10 cellular contexts compared by ENCODE assay signal in genomic region chr2:239308696-239309397, GRCh38.
DNase-seq lines count a peak whose midpoint lies in the region; ATAC-seq and TF ChIP-seq lines count a peak whose summit lies in the region.
"Had no signal": no experiment of that assay in that cellular context is flagged by ENCODE, and none has a peak within 500 bp of the region (broad histone marks: within the 10 kb centered on the region; RNA-seq: fewer than 3 reads in every experiment).

No MANE protein-coding gene starts in this region.

- H3K36me3 ChIP-seq in SJSA1: no peaks in the 10 kb centered on the region
- H3K36me3 ChIP-seq in endodermal cell (ENCODE audit: control insufficient read depth, insufficient read depth, low read length): no peaks in the 10 kb centered on the region
- H3K36me3 ChIP-seq in tibial artery: no peaks in the 10 kb centered on the region
- H3K36me3 ChIP-seq in Caco-2 (ENCODE audit: control insufficient read depth, insufficient read depth, low read length): no peaks in the 10 kb centered on the region

- H3K27ac ChIP-seq in SJSA1: peak overlapping the region; percentile 68
- no peak overlapping the region for H3K27ac ChIP-seq in endodermal cell (ENCODE audit: low read depth, low read length)
- H3K27ac ChIP-seq in tibial artery: peak overlapping the region; percentile 24 to 41

- H3K4me1 Mint-ChIP-seq in endodermal cell (peaks cover 21% of the 10 kb centered on the region), mesothelial cell of epicardium (peaks cover 42% of the 10 kb centered on the region), Caco-2 (ENCODE audit: low read depth, unreplicated experiment) (peaks cover 5% of the 10 kb centered on the region)

- ATAC-seq in GM21619 (IDR thresholded peaks at IDR 0.05; ENCODE audit: unreplicated experiment) (no peak), GM18870 (IDR thresholded peaks at IDR 0.05; ENCODE audit: unreplicated experiment) (no peak)
- ATAC-seq: left colon had no signal

- H3K27me3 Mint-ChIP-seq in endodermal cell (ENCODE audit: insufficient read depth): no peaks in the 10 kb centered on the region
- no peaks in the 10 kb centered on the region for H3K27me3 Mint-ChIP-seq in mesothelial cell of epicardium (ENCODE audit: low read depth)
- no peaks in the 10 kb centered on the region for H3K27me3 Mint-ChIP-seq in Caco-2 (ENCODE audit: insufficient read depth, unreplicated experiment)

- H3K9ac ChIP-seq in endodermal cell (ENCODE audit: extremely low read depth, low read length, poor library complexity, severe bottlenecking): no peak overlapping the region

- CTCF ChIA-PET in Caco-2 (lab: Charles Lee): no interaction called here

- peak overlapping the region; percentile 34 for H3K4me3 ChIP-seq in SJSA1
- H3K4me3 ChIP-seq in endodermal cell (ENCODE audit: low read length): no peak overlapping the region
- H3K4me3 ChIP-seq in tibial artery: peak overlapping the region; percentile 17 to 36
- no peak overlapping the region for H3K4me3 ChIP-seq in Caco-2 (ENCODE audit: low read depth, low read length)

- H3K4me3 Mint-ChIP-seq in endodermal cell (no peak overlapping the region), mesothelial cell of epicardium (peak overlapping the region; percentile 55), Caco-2 (ENCODE audit: unreplicated experiment) (no peak overlapping the region)

- POLR2A ChIA-PET in Caco-2 (lab: Charles Lee): no interaction called here

- H3K27me3 ChIP-seq in SJSA1 (replicated peaks): no peaks in the 10 kb centered on the region
- H3K27me3 ChIP-seq in endodermal cell (ENCODE audit: control insufficient read depth, insufficient read depth, low read length, poor library complexity, severe bottlenecking): no peaks in the 10 kb centered on the region
- H3K27me3 ChIP-seq in tibial artery: no peaks in the 10 kb centered on the region
- no peaks in the 10 kb centered on the region for H3K27me3 ChIP-seq in Caco-2 (replicated peaks; ENCODE audit: control insufficient read depth, insufficient read depth, low read length)

- WGBS in endodermal cell (ENCODE audit: insufficient coverage in 1 of 2, insufficient read length in 1 of 2), 2 experiments: 93% methylated on average over 24 to 32 of the region's 32 CpGs

- intact Hi-C loops in tibial artery (cut with DNase I; ENCODE audit: low total_unique reads) (no loop called here), Caco-2 (cut with micrococcal nuclease; ENCODE audit: unreplicated experiment) (no loop called here)

- BruUV-seq in Caco-2 (replicated peaks; lab: Mats Ljungman, UMichigan): no TSS peak

- H3K36me3 Mint-ChIP-seq in endodermal cell (ENCODE audit: low read depth) (peaks cover under 1% of the 10 kb centered on the region), mesothelial cell of epicardium (peaks cover 3% of the 10 kb centered on the region), Caco-2 (ENCODE audit: insufficient read depth, unreplicated experiment) (no peaks in the 10 kb centered on the region)

- peak overlapping the region; percentile 78 for H3K27ac Mint-ChIP-seq in endodermal cell
- H3K27ac Mint-ChIP-seq in mesothelial cell of epicardium: peak overlapping the region; percentile 95
- no peak overlapping the region for H3K27ac Mint-ChIP-seq in Caco-2 (ENCODE audit: unreplicated experiment)

- DNase-seq in SJSA1 (ENCODE audit: low read depth in 1 of 2, low spot score in 2 of 2) (peak; percentile 66 to 74), endodermal cell (peak; percentile 49), mesothelial cell of epicardium (ENCODE audit: low spot score in 2 of 2, unreplicated experiment in 2 of 2) (no peak), tibial artery (peak; percentile 54 to 69), Caco-2 (no peak), NCI-H774 (lab: John Stamatoyannopoulos, UW) (no peak)
- DNase-seq: NCI-H146 had no signal

- H3K9me3 ChIP-seq in SJSA1 (replicated peaks) (no peaks in the 10 kb centered on the region), endodermal cell (ENCODE audit: control insufficient read depth, low read length) (no peaks in the 10 kb centered on the region), tibial artery (no peaks in the 10 kb centered on the region), Caco-2 (no peaks in the 10 kb centered on the region)

- H3K4me1 ChIP-seq in SJSA1 (replicated peaks) (peaks cover 19% of the 10 kb centered on the region), endodermal cell (ENCODE audit: control insufficient read depth, insufficient read depth, low read length) (peaks cover 7% of the 10 kb centered on the region), tibial artery (peaks cover 0 to 41% (median 31%) of the 10 kb centered on the region in 4 donors), Caco-2 (peaks cover 10% of the 10 kb centered on the region; the same call in 1 of the 2 replicates)

- H3K9me3 Mint-ChIP-seq in endodermal cell (peaks cover under 1% of the 10 kb centered on the region), mesothelial cell of epicardium (peaks cover under 1% of the 10 kb centered on the region), Caco-2 (ENCODE audit: unreplicated experiment) (no peaks in the 10 kb centered on the region)

- TF ChIP-seq CTCF in endodermal cell (conservative IDR thresholded peaks at IDR 0.05) (no peak), mesothelial cell of epicardium (IDR thresholded peaks at IDR 0.05; ENCODE audit: unreplicated experiment) (no peak), tibial artery (IDR thresholded peaks at IDR 0.05) (no peak), Caco-2 (IDR thresholded peaks at IDR 0.05; ENCODE audit: insufficient read depth in 1 of 2, low read depth in 1 of 2, low read length in 1 of 2, severe bottlenecking in 1 of 2, unreplicated experiment in 1 of 2) (no peak)

Comparison
In these comparisons a context has a peak if more than half of its experiments do, and no peak if none do; other contexts are left out.
1. DNase-seq: peak in SJSA1 (2 of 2), endodermal cell (single experiment) and tibial artery (2 of 2); none in mesothelial cell of epicardium (0 of 2), Caco-2 (0 of 2) and NCI-H774 (single experiment).
2. H3K4me3 ChIP-seq: peak in SJSA1 (single experiment) and tibial artery (2 of 2); none in endodermal cell (single experiment) and Caco-2 (single experiment).